Comparison of ENCODE assay signal across 10 cellular contexts in the genomic region with DNA sequence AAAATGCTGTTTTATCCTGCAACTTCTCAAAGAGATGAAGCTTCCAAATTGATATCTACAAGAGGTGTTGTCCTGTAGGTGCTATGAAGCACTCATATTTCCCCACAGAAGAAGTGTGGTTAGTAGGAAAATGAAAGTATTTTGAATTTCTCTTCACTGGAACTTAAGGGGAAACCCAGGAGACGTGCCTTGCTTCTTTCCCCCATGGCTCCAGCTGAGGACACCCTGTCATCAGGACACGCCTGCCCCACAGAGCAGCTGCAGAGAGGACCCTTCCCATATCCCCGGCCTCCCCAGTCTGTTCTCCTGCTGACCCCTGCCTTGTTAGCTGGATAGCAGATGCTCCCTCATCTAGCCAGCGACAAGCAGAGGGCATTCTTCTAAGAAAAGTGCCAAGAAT.
DNase-seq lines count a peak whose midpoint lies in the region; ATAC-seq and TF ChIP-seq lines count a peak whose summit lies in the region.
"Had no signal": no experiment of that assay in that cellular context is flagged by ENCODE, and none has a peak within 500 bp of the region (broad histone marks: within the 10 kb centered on the region; RNA-seq: fewer than 3 reads in every experiment).

No MANE protein-coding gene starts in this region.

- H3K4me3 Mint-ChIP-seq in memory B cell, result peak overlapping the region; percentile 63

- peaks cover 7% of the 10 kb centered on the region for H3K27me3 Mint-ChIP-seq in memory B cell

- no peaks in the 10 kb centered on the region for H3K9me3 Mint-ChIP-seq in memory B cell

- no peak overlapping the region for H3K27ac Mint-ChIP-seq in memory B cell

- H3K4me1 Mint-ChIP-seq in memory B cell, result peaks cover 11% of the 10 kb centered on the region

- ATAC-seq in GM21786 (IDR thresholded peaks at IDR 0.05; ENCODE audit: unreplicated experiment), result peak; percentile 24
- ATAC-seq in memory B cell (ENCODE audit: low read depth), result peak; percentile 69

- no peaks in the 10 kb centered on the region for H3K36me3 Mint-ChIP-seq in memory B cell

- in situ Hi-C loops in GM13977 (cut with MboI; ENCODE audit: low pct_unique_long_range_greater_than_20kb, low sequenced_read_pairs, unreplicated experiment), result no loop called here

- DNase-seq in GM13977 (ENCODE audit: low spot score), result peak; percentile 13
- peak; percentile 3 for DNase-seq in RPMI7951 (ENCODE audit: low read depth)
- no peak for DNase-seq in memory B cell (ENCODE audit: low spot score in 2 of 2)
- DNase-seq in ureter (ENCODE audit: low spot score), result no peak
- no peak for DNase-seq in putamen (ENCODE audit: low spot score)
- DNase-seq in NK-92 treated with Interleukin-12 subunit alpha and Interleukin-12 subunit beta, amount 100 ng/mL, for 24 hours (lab: John Stamatoyannopoulos, UW), result no peak
- DNase-seq in Ammon's horn (ENCODE audit: low spot score), result no peak
- DNase-seq: DMS53, testis had no signal

- no peak for TF ChIP-seq CTCF in GM13977 (IDR thresholded peaks at IDR 0.05; ENCODE audit: extremely low read depth, insufficient read depth, missing control alignments)

Comparison
In these comparisons a context has a peak if more than half of its experiments do, and no peak if none do; other contexts are left out.
1. DNase-seq: peak in GM13977 (single experiment) and RPMI7951 (single experiment); none in memory B cell (0 of 2), ureter (single experiment), putamen (single experiment), NK-92 treated with Interleukin-12 subunit alpha and Interleukin-12 subunit beta, amount 100 ng/mL, for 24 hours (single experiment) and Ammon's horn (single experiment).